In the genomic region with DNA sequence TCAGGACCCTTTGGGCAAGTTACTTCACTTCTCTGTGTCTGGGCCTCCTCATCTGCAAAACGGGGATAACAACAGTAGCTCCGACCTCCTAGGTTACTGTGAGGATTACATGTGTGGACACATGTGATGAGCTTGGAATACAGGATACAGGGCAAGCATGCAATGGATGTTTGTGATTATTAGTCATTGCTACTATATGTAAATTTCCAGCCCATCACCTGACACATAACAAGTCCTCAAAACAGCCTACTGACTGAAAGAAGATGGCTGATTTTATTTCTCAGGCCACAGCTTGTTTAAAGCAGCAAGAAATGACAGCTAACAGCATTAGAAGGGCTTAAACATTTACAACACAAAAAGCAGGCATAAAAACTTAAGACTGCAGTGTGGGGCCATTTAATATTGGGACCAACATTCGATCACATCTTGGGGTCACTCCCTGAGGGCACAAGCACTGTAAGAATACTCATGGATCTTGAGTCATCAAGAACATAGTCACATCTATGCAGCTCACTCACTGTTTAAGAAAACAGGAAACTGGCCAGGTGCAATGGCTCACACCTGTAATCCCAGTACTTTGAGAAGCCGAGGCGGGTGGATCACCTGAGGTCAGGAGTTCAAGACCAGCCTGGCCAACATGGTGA, we compare ENCODE assay signal across 18 cellular contexts. TPM values are rescaled to one million over a fixed set of nuclear protein-coding genes. Genes with fewer than 3 reads are reported as not detected.
DNase-seq lines count a peak whose midpoint lies in the region; ATAC-seq and TF ChIP-seq lines count a peak whose summit lies in the region.
"Had no signal": no experiment of that assay in that cellular context is flagged by ENCODE, and none has a peak within 500 bp of the region (broad histone marks: within the 10 kb centered on the region; RNA-seq: fewer than 3 reads in every experiment).

No MANE protein-coding gene starts in this region.

- peaks cover 33% of the 10 kb centered on the region for H3K4me1 Mint-ChIP-seq in stimulated activated naive CD8-positive, alpha-beta T cell treated with anti-CD3 and anti-CD28 coated beads, Interleukin-15, Interleukin-2, amounts not matched to agents 100 ng/mL and 50 ng/mL, for 24 hours (ENCODE audit: low read depth)

- TF ChIP-seq CTCF in PC-9 (conservative IDR thresholded peaks at IDR 0.05) (no peak), GM10266 (IDR thresholded peaks at IDR 0.05; ENCODE audit: control insufficient read depth, insufficient read depth, low read depth, missing control alignments) (no peak)

- DNase-seq in stimulated activated naive CD8-positive, alpha-beta T cell treated with anti-CD3 and anti-CD28 coated beads, Interleukin-15, Interleukin-2, amounts not matched to agents 100 U/mL and 50 U/mL, for 24 hours: no peak
- DNase-seq in PC-9: peak in 1 of 2 experiments; percentile 90
- DNase-seq in iris pigment epithelial cell (ENCODE audit: low read depth): peak; percentile 36
- no peak for DNase-seq in HuH-7 (ENCODE audit: low spot score)
- no peak for DNase-seq in GM10266 (ENCODE audit: extremely low spot score)
- DNase-seq in Kasumi-1 (lab: John Stamatoyannopoulos, UW): no peak
- DNase-seq: KBM-7, left cardiac atrium, NCI-H187 treated with DMSO at 0.1 percent for 48 hours, NCI-H2227 treated with DMSO at 0.1 percent for 48 hours, NCI-H82 had no signal

- H3K27me3 ChIP-seq in PC-9 (ENCODE audit: insufficient read depth, low read depth): no peaks in the 10 kb centered on the region
- H3K27me3 ChIP-seq: cardiac muscle cell, neural progenitor cell had no signal

- H3K4me3 Mint-ChIP-seq in stimulated activated naive CD8-positive, alpha-beta T cell treated with anti-CD3 and anti-CD28 coated beads, Interleukin-15, Interleukin-2, amounts not matched to agents 100 ng/mL and 50 ng/mL, for 24 hours: no peak overlapping the region
- H3K4me3 Mint-ChIP-seq: dendritic cell treated with granulocyte-macrophage colony-stimulating factor and Interleukin-4, amounts not matched to agents 40 ng/mL and 50 ng/mL, for 4 days; neural progenitor cell had no signal

- BruUV-seq in PC-9 (replicated peaks; lab: Mats Ljungman, UMichigan): no TSS peak

- no peaks in the 10 kb centered on the region for H3K27me3 Mint-ChIP-seq in stimulated activated naive CD8-positive, alpha-beta T cell treated with anti-CD3 and anti-CD28 coated beads, Interleukin-15, Interleukin-2, amounts not matched to agents 100 ng/mL and 50 ng/mL, for 24 hours
- H3K27me3 Mint-ChIP-seq: dendritic cell treated with granulocyte-macrophage colony-stimulating factor and Interleukin-4, amounts not matched to agents 40 ng/mL and 50 ng/mL, for 4 days had no signal

- H3K4me2 ChIP-seq in PC-9: peak overlapping the region; percentile 59
- H3K4me2 ChIP-seq: neural progenitor cell had no signal

- H3K27ac ChIP-seq in PC-9: peak overlapping the region; percentile 72
- H3K27ac ChIP-seq: HL-60, neural progenitor cell had no signal

- no peak overlapping the region for H3K4me3 ChIP-seq in PC-9
- H3K4me3 ChIP-seq: cardiac muscle cell, HAP-1, neural progenitor cell had no signal

- peak overlapping the region; percentile 17 for H3K27ac Mint-ChIP-seq in stimulated activated naive CD8-positive, alpha-beta T cell treated with anti-CD3 and anti-CD28 coated beads, Interleukin-15, Interleukin-2, amounts not matched to agents 100 ng/mL and 50 ng/mL, for 24 hours

- H4K20me1 ChIP-seq in PC-9 (ENCODE audit: insufficient read depth): peaks cover 3% of the 10 kb centered on the region; the same call in 1 of the 2 replicates

- peaks cover 73% of the 10 kb centered on the region for H3K4me1 ChIP-seq in PC-9 (replicated peaks; ENCODE audit: insufficient read depth)
- H3K4me1 ChIP-seq: neural progenitor cell had no signal

- H3K36me3 ChIP-seq in PC-9 (ENCODE audit: low read depth): no peaks in the 10 kb centered on the region
- H3K36me3 ChIP-seq: cardiac muscle cell, HAP-1, neural progenitor cell had no signal

- H3F3A ChIP-seq in PC-9 (ENCODE audit: insufficient read depth, low read depth): peaks cover 50% of the 10 kb centered on the region

- no peaks in the 10 kb centered on the region for H3K9me3 ChIP-seq in PC-9 (ENCODE audit: insufficient read depth, low read depth)
- H3K9me3 ChIP-seq: HAP-1 had no signal

- intact Hi-C loops in PC-9 (cut with micrococcal nuclease; ENCODE audit: unreplicated experiment): no loop called here

- H3K9me2 ChIP-seq in PC-9 (ENCODE audit: insufficient read depth): no peaks in the 10 kb centered on the region

- no peaks in the 10 kb centered on the region for H3K36me3 Mint-ChIP-seq in stimulated activated naive CD8-positive, alpha-beta T cell treated with anti-CD3 and anti-CD28 coated beads, Interleukin-15, Interleukin-2, amounts not matched to agents 100 ng/mL and 50 ng/mL, for 24 hours (ENCODE audit: low read depth)
- H3K36me3 Mint-ChIP-seq: neural progenitor cell had no signal

- CTCF ChIA-PET in PC-9 (lab: Charles Lee): interaction anchor here (0.7 kb wide), 1 partner anchor 39 kb away, joined by 3 read pairs; no protein-coding TSS in a partner anchor

- H2AFZ ChIP-seq in PC-9: no peak overlapping the region
- H2AFZ ChIP-seq: neural progenitor cell had no signal

- H3K9me3 Mint-ChIP-seq in stimulated activated naive CD8-positive, alpha-beta T cell treated with anti-CD3 and anti-CD28 coated beads, Interleukin-15, Interleukin-2, amounts not matched to agents 100 ng/mL and 50 ng/mL, for 24 hours: no peaks in the 10 kb centered on the region
- H3K9me3 Mint-ChIP-seq: dendritic cell treated with granulocyte-macrophage colony-stimulating factor and Interleukin-4, amounts not matched to agents 40 ng/mL and 50 ng/mL, for 4 days; neural progenitor cell had no signal

- ATAC-seq in stimulated activated naive CD8-positive, alpha-beta T cell treated with anti-CD3 and anti-CD28 coated beads, Interleukin-15, Interleukin-2, amounts not matched to agents 100 U/mL and 50 U/mL, for 24 hours: no peak
- no peak for ATAC-seq in GM21529 (IDR thresholded peaks at IDR 0.05; ENCODE audit: unreplicated experiment)
- ATAC-seq: left cardiac atrium had no signal

- peaks cover 96% of the 10 kb centered on the region for H3K79me2 ChIP-seq in PC-9 (ENCODE audit: low read depth)

- POLR2A ChIA-PET in PC-9 (lab: Charles Lee; ENCODE audit: unreplicated experiment): interaction anchor here (0.5 kb wide), 1 partner anchor 36 kb away, joined by 7 read pairs; no protein-coding TSS in a partner anchor

RNA-seq across cellular contexts. Expression of gene ABTB2, which starts 49.6 kb away (rescaled TPM):
- 12.7 and 12.9 TPM in 2 replicates for total RNA-seq in PC-9 (2021)
